12 cellular contexts compared by ENCODE assay signal in genomic region chr13:28355822-28356371, GRCh38.
A peak's percentile ranks its signal among the peaks of the same experiment; 100 is the strongest.
DNase-seq lines count a peak whose midpoint lies in the region; ATAC-seq and TF ChIP-seq lines count a peak whose summit lies in the region.
"Had no signal": no experiment of that assay in that cellular context is flagged by ENCODE, and none has a peak within 500 bp of the region (broad histone marks: within the 10 kb centered on the region; RNA-seq: fewer than 3 reads in every experiment).

No MANE protein-coding gene starts in this region.

- H3K4me1 Mint-ChIP-seq in activated B cell treated with CpG ODN at 0.5 μM for 24 hours = peaks cover 28% of the 10 kb centered on the region

- ATAC-seq in GM18868 (IDR thresholded peaks at IDR 0.05; ENCODE audit: unreplicated experiment) (peak; percentile 57), activated B cell treated with CpG ODN at 0.5 μM for 24 hours (ENCODE audit: low read depth) (peak; percentile 18), gastroesophageal sphincter (no peak), HG02981 (IDR thresholded peaks at IDR 0.05; ENCODE audit: unreplicated experiment) (no peak)

- POLR2A ChIA-PET in activated B cell treated with CpG ODN at 0.5 μM for 24 hours (lab: Charles Lee) = no interaction called here

- TF ChIP-seq EP300 in gastroesophageal sphincter (IDR thresholded peaks at IDR 0.05) = no peak

- CTCF ChIA-PET in activated B cell treated with CpG ODN at 0.5 μM for 24 hours (lab: Charles Lee) = no interaction called here

- DNase-seq in AG09309 (ENCODE audit: low read depth) (peak; percentile 87), activated B cell treated with CpG ODN at 0.5 μM for 24 hours (no peak), hepatocyte (ENCODE audit: low spot score) (peak; percentile 60), GM03348 (ENCODE audit: low spot score) (no peak), anterior cingulate cortex (lab: John Stamatoyannopoulos, UW) (no peak)
- DNase-seq: cortex of kidney; NCI-H2171; stimulated activated CD4-positive, alpha-beta T cell treated with anti-CD3 and anti-CD28 coated beads, Interleukin-2, amount 100 ng/mL, for 24 hours had no signal

- H3K27me3 ChIP-seq in hepatocyte (no peaks in the 10 kb centered on the region), gastroesophageal sphincter (no peaks in the 10 kb centered on the region)

- TF ChIP-seq CTCF in AG09309 (IDR thresholded peaks at IDR 0.05; ENCODE audit: control insufficient read depth, insufficient read depth, low read depth, low read length, missing control alignments) = no peak
- TF ChIP-seq CTCF in activated B cell treated with CpG ODN at 0.5 μM for 24 hours (IDR thresholded peaks at IDR 0.05) = no peak
- TF ChIP-seq CTCF in hepatocyte (IDR thresholded peaks at IDR 0.05; ENCODE audit: poor library complexity) = no peak
- TF ChIP-seq CTCF in gastroesophageal sphincter (IDR thresholded peaks at IDR 0.05) = no peak

- peaks cover 21% of the 10 kb centered on the region for H3K4me1 ChIP-seq in hepatocyte (ENCODE audit: insufficient read depth)
- H3K4me1 ChIP-seq in gastroesophageal sphincter = no peaks in the 10 kb centered on the region

- no peaks in the 10 kb centered on the region for H3K9me2 ChIP-seq in hepatocyte (replicated peaks; ENCODE audit: insufficient read depth)

- no peaks in the 10 kb centered on the region for H4K20me1 ChIP-seq in hepatocyte (ENCODE audit: insufficient read depth, poor library complexity, severe bottlenecking)

- H2AFZ ChIP-seq in hepatocyte = no peak overlapping the region

- no peaks in the 10 kb centered on the region for H3K36me3 Mint-ChIP-seq in activated B cell treated with CpG ODN at 0.5 μM for 24 hours (ENCODE audit: low read depth)

- H3K9me3 ChIP-seq in hepatocyte (ENCODE audit: low read depth) (no peaks in the 10 kb centered on the region), gastroesophageal sphincter (no peaks in the 10 kb centered on the region)

- intact Hi-C loops in activated B cell treated with CpG ODN at 0.5 μM for 24 hours (cut with micrococcal nuclease) = no loop called here

- no peaks in the 10 kb centered on the region for H3K27me3 Mint-ChIP-seq in activated B cell treated with CpG ODN at 0.5 μM for 24 hours

- TF ChIP-seq POLR2A in gastroesophageal sphincter (IDR thresholded peaks at IDR 0.05) = no peak

- H3K4me2 ChIP-seq in hepatocyte = peak overlapping the region; percentile 9

- H3K36me3 ChIP-seq in hepatocyte (replicated peaks; ENCODE audit: insufficient read depth, low read depth) = no peaks in the 10 kb centered on the region
- H3K36me3 ChIP-seq in gastroesophageal sphincter = no peaks in the 10 kb centered on the region

- H3K4me3 Mint-ChIP-seq in activated B cell treated with CpG ODN at 0.5 μM for 24 hours = no peak overlapping the region

- H3K4me3 ChIP-seq in AG09309 (ENCODE audit: control insufficient read depth, low read depth, low read length) (no peak overlapping the region), hepatocyte (no peak overlapping the region), gastroesophageal sphincter (no peak overlapping the region)
- H3K4me3 ChIP-seq: lung had no signal

- no peaks in the 10 kb centered on the region for H3K9me3 Mint-ChIP-seq in activated B cell treated with CpG ODN at 0.5 μM for 24 hours

- H3K79me2 ChIP-seq in hepatocyte = no peaks in the 10 kb centered on the region

- peak overlapping the region; percentile 77 for H3K27ac ChIP-seq in hepatocyte
- no peak overlapping the region for H3K27ac ChIP-seq in gastroesophageal sphincter

- H3K27ac Mint-ChIP-seq in activated B cell treated with CpG ODN at 0.5 μM for 24 hours = no peak overlapping the region

- 58% methylated on average over 8 of the region's 8 CpGs for WGBS in hepatocyte (ENCODE audit: low lambda C conversion rate, missing lambda C conversion rate)
- WGBS in gastroesophageal sphincter (ENCODE audit: low coverage in 1 of 2), 2 donors = 63 to 83% methylated on average over 1 to 5 of the region's 8 CpGs

Comparison
In these comparisons a context has a peak if more than half of its experiments do, and no peak if none do; other contexts are left out.
1. DNase-seq: peak in AG09309 (single experiment) and hepatocyte (single experiment); none in activated B cell treated with CpG ODN at 0.5 μM for 24 hours (single experiment), GM03348 (single experiment) and anterior cingulate cortex (0 of 58).
2. ATAC-seq: peak in GM18868 (single experiment) and activated B cell treated with CpG ODN at 0.5 μM for 24 hours (single experiment); none in gastroesophageal sphincter (single experiment) and HG02981 (single experiment).